ENCODE assay signal across 32 cellular contexts in the genomic region with DNA sequence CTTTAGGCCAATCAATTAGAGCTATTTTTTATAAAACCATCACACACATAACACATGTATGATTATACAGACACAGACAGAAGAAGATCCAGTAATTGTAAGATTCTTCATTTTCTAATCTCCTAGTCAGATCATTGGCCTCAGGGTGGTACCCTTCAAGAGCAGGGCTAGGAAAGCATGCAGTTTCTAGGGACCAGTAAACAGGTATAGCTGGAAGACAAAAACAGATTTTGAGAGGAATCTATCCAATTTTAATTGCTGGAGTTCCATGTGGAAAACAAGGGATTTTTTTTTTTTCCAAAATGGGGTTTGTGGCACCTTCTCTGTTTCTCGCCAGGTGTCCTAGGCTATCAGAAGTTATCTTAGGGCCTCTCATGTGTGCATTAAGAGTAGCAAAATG.
"Had no signal": no experiment of that assay in that cellular context is flagged by ENCODE, and none has a peak within 500 bp of the region (broad histone marks: within the 10 kb centered on the region; RNA-seq: fewer than 3 reads in every experiment).

No MANE protein-coding gene starts in this region.

- H3K36me3 ChIP-seq: WERI-Rb-1 had no signal

- H3K27me3 ChIP-seq: brain microvascular endothelial cell, dorsolateral prefrontal cortex, esophagus squamous epithelium, gastroesophageal sphincter had no signal

- FAIRE-seq: astrocyte, bronchial epithelial cell had no signal

- ATAC-seq: activated CD4-positive, alpha-beta T cell treated with anti-CD3 and anti-CD28 coated beads for 36 hours; activated CD8-positive, alpha-beta memory T cell treated with anti-CD3 and anti-CD28 coated beads, Interleukin-2, amount 10 ng/mL, durations not matched to agents 7 days and 5 days; activated CD8-positive, alpha-beta T cell treated with anti-CD3 and anti-CD28 coated beads, Interleukin-2, amount 10 ng/mL, durations not matched to agents 7 days and 5 days; activated naive CD4-positive, alpha-beta T cell treated with anti-CD3 and anti-CD28 coated beads, Interleukin-2, amount 50 U/mL, for 72 hours; activated T-cell treated with anti-CD3 and anti-CD28 coated beads, Interleukin-2, amount 50 U/mL, for 72 hours; gastroesophageal sphincter; T-cell; T-helper 17 cell had no signal

- H3K4me1 ChIP-seq: esophagus squamous epithelium, gastroesophageal sphincter had no signal

- H3K4me3 ChIP-seq: coronary artery, dorsolateral prefrontal cortex, esophagus squamous epithelium, gastroesophageal sphincter had no signal

- H3K27ac ChIP-seq: brain microvascular endothelial cell, coronary artery, dorsolateral prefrontal cortex, esophagus squamous epithelium, gastroesophageal sphincter, WERI-Rb-1 had no signal

- DNase-seq: activated CD4-positive, alpha-beta memory T cell treated with anti-CD3 and anti-CD28 coated beads for 36 hours; activated CD4-positive, alpha-beta T cell treated with anti-CD3 and anti-CD28 coated beads for 36 hours; activated CD4-positive, alpha-beta T cell treated with anti-CD3 and anti-CD28 coated beads, Interleukin-2, amount 10 ng/mL, durations not matched to agents 24 days and 14 days; activated CD4-positive, CD25-positive, alpha-beta regulatory T cell; activated CD4-positive, CD25-positive, alpha-beta regulatory T cell treated with anti-CD3 and anti-CD28 coated beads, Interleukin-2, amount 50 U/mL, for 72 hours; activated CD8-positive, alpha-beta memory T cell treated with anti-CD3 and anti-CD28 coated beads, Interleukin-2, amount 10 ng/mL, durations not matched to agents 7 days and 5 days; activated CD8-positive, alpha-beta memory T cell treated with anti-CD3 and anti-CD28 coated beads, Interleukin-2, amount 50 U/mL, for 4 hours; activated CD8-positive, alpha-beta T cell treated with anti-CD3 and anti-CD28 coated beads, Interleukin-2, amount 10 ng/mL, durations not matched to agents 7 days and 5 days; activated gamma-delta T cell; activated naive CD4-positive, alpha-beta T cell; activated naive CD4-positive, alpha-beta T cell treated with anti-CD3 and anti-CD28 coated beads, Interleukin-2, amount 10 ng/mL, durations not matched to agents 7 days and 5 days; activated naive CD8-positive, alpha-beta T cell treated with anti-CD3 and anti-CD28 coated beads, Interleukin-2, amount 10 ng/mL, durations not matched to agents 7 days and 5 days; activated T-cell treated with anti-CD3 and anti-CD28 coated beads, Interleukin-2, amount 50 U/mL, for 1 hour; activated T-cell treated with anti-CD3 and anti-CD28 coated beads, Interleukin-2, amount 50 U/mL, for 72 hours; amniotic stem cell; anterior cingulate cortex; brain microvascular endothelial cell; dorsolateral prefrontal cortex; effector CD4-positive, alpha-beta T cell; esophagus squamous epithelium; foreskin melanocyte; head of caudate nucleus; SW 1271; T-cell; T-helper 17 cell; T1000; WERI-Rb-1 had no signal
